Comparison of ENCODE assay signal across 17 cellular contexts in the genomic region with DNA sequence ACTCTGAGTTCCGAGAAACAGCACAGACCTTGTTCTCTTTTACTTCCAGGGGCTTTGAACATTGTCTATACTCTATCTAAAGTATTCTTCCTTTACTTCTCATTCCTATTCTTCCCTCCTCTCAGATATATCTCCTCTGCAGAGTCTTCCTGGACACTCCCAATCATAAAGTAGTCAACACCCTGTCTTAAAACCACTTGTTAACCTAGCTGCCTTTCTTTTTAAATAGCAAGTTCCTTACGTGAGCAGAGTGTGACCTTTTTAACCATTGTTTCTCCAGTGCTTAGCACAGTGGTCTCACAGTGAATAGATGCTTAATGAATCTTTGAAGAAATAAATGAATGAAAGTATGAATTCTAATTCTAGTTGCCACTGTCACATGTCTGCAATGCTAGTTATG. TPM values are rescaled to one million over a fixed set of nuclear protein-coding genes. Genes with fewer than 3 reads are reported as not detected.
DNase-seq lines count a peak whose midpoint lies in the region; ATAC-seq, FAIRE-seq and TF ChIP-seq lines count a peak whose summit lies in the region.
"Had no signal": no experiment of that assay in that cellular context is flagged by ENCODE, and none has a peak within 500 bp of the region (broad histone marks: within the 10 kb centered on the region; RNA-seq: fewer than 3 reads in every experiment).

No MANE protein-coding gene starts in this region.

- H2AK5ac ChIP-seq in mesenchymal stem cell (ENCODE audit: low read length, severe bottlenecking) = no peak overlapping the region

- no peaks in the 10 kb centered on the region for H3K9me3 Mint-ChIP-seq in activated T-cell treated with anti-CD3 and anti-CD28 coated beads, Interleukin-2, amount 50 U/mL, for 72 hours
- H3K9me3 Mint-ChIP-seq in effector memory CD8-positive, alpha-beta T cell = peaks cover 0 to 1% of the 10 kb centered on the region in 2 donors
- H3K9me3 Mint-ChIP-seq in naive thymus-derived CD4-positive, alpha-beta T cell = no peaks in the 10 kb centered on the region
- no peaks in the 10 kb centered on the region for H3K9me3 Mint-ChIP-seq in stimulated activated effector memory CD8-positive, alpha-beta T cell treated with anti-CD3 and anti-CD28 coated beads, Interleukin-12 subunit alpha, Interleukin-12 subunit beta, amount 100 ng/mL, for 72 hours
- H3K9me3 Mint-ChIP-seq: CD4-positive, CD25-positive, alpha-beta regulatory T cell; IgD-negative memory B cell had no signal

- no peak overlapping the region for H3K4ac ChIP-seq in mesenchymal stem cell (ENCODE audit: low read depth in 1 of 2, low read length in 2 of 2)

- peaks cover 13% of the 10 kb centered on the region for H3K4me1 Mint-ChIP-seq in activated T-cell treated with anti-CD3 and anti-CD28 coated beads, Interleukin-2, amount 50 U/mL, for 72 hours (ENCODE audit: low read depth)
- peaks cover 7 to 38% of the 10 kb centered on the region in 2 donors for H3K4me1 Mint-ChIP-seq in effector memory CD8-positive, alpha-beta T cell (ENCODE audit: low read depth in 2 of 2)
- H3K4me1 Mint-ChIP-seq in naive thymus-derived CD4-positive, alpha-beta T cell = peaks cover 0 to 37% (median 23%) of the 10 kb centered on the region in 7 donors
- peaks cover 9% of the 10 kb centered on the region for H3K4me1 Mint-ChIP-seq in stimulated activated effector memory CD8-positive, alpha-beta T cell treated with anti-CD3 and anti-CD28 coated beads, Interleukin-12 subunit alpha, Interleukin-12 subunit beta, amount 100 ng/mL, for 72 hours

- no peak overlapping the region for H2BK15ac ChIP-seq in mesenchymal stem cell (ENCODE audit: low read depth, poor library complexity, severe bottlenecking)

- H3K4me1 ChIP-seq in naive thymus-derived CD4-positive, alpha-beta T cell (ENCODE audit: control insufficient read depth in 2 of 2, insufficient read depth in 2 of 2, low read length in 2 of 2) = peaks cover 0 to 6% of the 10 kb centered on the region in 2 donors
- H3K4me1 ChIP-seq in mesenchymal stem cell (ENCODE audit: control insufficient read depth, insufficient read depth, low read depth, low read length) = no peaks in the 10 kb centered on the region
- H3K4me1 ChIP-seq: HAP-1 had no signal

- 92% methylated on average over 2 of the region's 2 CpGs for WGBS in mesenchymal stem cell

- H2BK120ac ChIP-seq in mesenchymal stem cell (ENCODE audit: low read depth, low read length) = no peak overlapping the region

- no peak overlapping the region for H4K91ac ChIP-seq in mesenchymal stem cell (ENCODE audit: low read length)

- H3K79me1 ChIP-seq in mesenchymal stem cell (replicated peaks; ENCODE audit: low read length, poor library complexity, severe bottlenecking) = no peaks in the 10 kb centered on the region

- H3K4me2 ChIP-seq in mesenchymal stem cell (ENCODE audit: low read length, poor library complexity, severe bottlenecking) = no peak overlapping the region

- no peak overlapping the region for H2AFZ ChIP-seq in mesenchymal stem cell (ENCODE audit: low read depth, low read length)
- H2AFZ ChIP-seq: GM23248 had no signal

- no peak overlapping the region for H4K8ac ChIP-seq in mesenchymal stem cell (ENCODE audit: low read length)

- FAIRE-seq in D721Med (lab: Jason Lieb, UNC) = no peak
- FAIRE-seq: HepG2 had no signal

- POLR2A ChIA-PET in naive thymus-derived CD4-positive, alpha-beta T cell (lab: Charles Lee) = no interaction called here

- ATAC-seq in activated T-cell treated with anti-CD3 and anti-CD28 coated beads, Interleukin-2, amount 50 U/mL, for 72 hours (replicated peaks in 1 of 2) = no peak
- ATAC-seq in effector memory CD8-positive, alpha-beta T cell (replicated peaks) = peak; percentile 91
- peak; percentile 64 for ATAC-seq in naive thymus-derived CD4-positive, alpha-beta T cell
- ATAC-seq in stimulated activated effector memory CD8-positive, alpha-beta T cell treated with anti-CD3 and anti-CD28 coated beads, Interleukin-12 subunit alpha, Interleukin-12 subunit beta, amount 100 ng/mL, for 72 hours = no peak
- ATAC-seq in GM18909 (IDR thresholded peaks at IDR 0.05; ENCODE audit: poor library complexity, unreplicated experiment) = no peak
- ATAC-seq: HepG2 had no signal

- no peak for DNase-seq in activated T-cell treated with anti-CD3 and anti-CD28 coated beads, Interleukin-2, amount 50 U/mL, for 72 hours
- DNase-seq in activated T-cell treated with anti-CD3 and anti-CD28 coated beads, Interleukin-2, amount 50 U/mL, for 48 hours = no peak
- DNase-seq in effector memory CD8-positive, alpha-beta T cell = no peak
- DNase-seq in naive thymus-derived CD4-positive, alpha-beta T cell = no peak
- DNase-seq in stimulated activated effector memory CD8-positive, alpha-beta T cell treated with anti-CD3 and anti-CD28 coated beads, Interleukin-12 subunit alpha, Interleukin-12 subunit beta, amount 100 ng/mL, for 72 hours (ENCODE audit: low spot score in 2 of 2) = no peak
- DNase-seq in mesenchymal stem cell = no peak
- no peak for DNase-seq in D721Med (ENCODE audit: insufficient read length, low spot score)
- DNase-seq: BE2C; C1 segment of cervical spinal cord; CD4-positive, CD25-positive, alpha-beta regulatory T cell; DMS79 treated with DMSO at 0.1 percent for 48 hours; GF-D8; GM23248 had no signal

- H3K14ac ChIP-seq in mesenchymal stem cell (ENCODE audit: low read length in 2 of 2) = no peak overlapping the region

- CTCF ChIA-PET in naive thymus-derived CD4-positive, alpha-beta T cell (lab: Charles Lee) = no interaction called here

- no peak overlapping the region for H3K18ac ChIP-seq in mesenchymal stem cell (ENCODE audit: low read depth in 1 of 2, low read length in 2 of 2)

- no peak overlapping the region for H3K23ac ChIP-seq in mesenchymal stem cell (ENCODE audit: low read length in 2 of 2)

- no peaks in the 10 kb centered on the region for H3K9me3 ChIP-seq in naive thymus-derived CD4-positive, alpha-beta T cell (ENCODE audit: control insufficient read depth in 2 of 3, low read length in 3 of 3)
- H3K9me3 ChIP-seq in mesenchymal stem cell (ENCODE audit: control insufficient read depth, low read length) = no peaks in the 10 kb centered on the region
- H3K9me3 ChIP-seq: BE2C, HAP-1 had no signal

- intact Hi-C loops in naive thymus-derived CD4-positive, alpha-beta T cell (cut with micrococcal nuclease) = no loop called here

- TF ChIP-seq CTCF in D721Med (IDR thresholded peaks at IDR 0.05; ENCODE audit: insufficient read depth, missing control alignments) = no peak

- H3K36me3 ChIP-seq in naive thymus-derived CD4-positive, alpha-beta T cell (ENCODE audit: control insufficient read depth in 2 of 3, insufficient read depth in 3 of 3, low read length in 3 of 3) = peaks cover 0 to 12% (median 0%) of the 10 kb centered on the region in 3 experiments
- H3K36me3 ChIP-seq in mesenchymal stem cell (ENCODE audit: control insufficient read depth in 1 of 2, insufficient read depth in 2 of 2, low read depth in 1 of 2, low read length in 2 of 2) = peaks cover 5 to 27% of the 10 kb centered on the region in 2 experiments
- H3K36me3 ChIP-seq: BE2C, HAP-1 had no signal

- H2BK5ac ChIP-seq in mesenchymal stem cell (ENCODE audit: low read depth, low read length, poor library complexity, severe bottlenecking) = no peak overlapping the region

- no peaks in the 10 kb centered on the region for H3K27me3 ChIP-seq in naive thymus-derived CD4-positive, alpha-beta T cell (ENCODE audit: control insufficient read depth in 2 of 2, insufficient read depth in 2 of 2, low read length in 2 of 2)
- H3K27me3 ChIP-seq in mesenchymal stem cell (ENCODE audit: control insufficient read depth in 1 of 2, insufficient read depth in 1 of 2, low read length in 2 of 2) = no peaks in the 10 kb centered on the region
- H3K27me3 ChIP-seq: BE2C had no signal

- H3K36me3 Mint-ChIP-seq in activated T-cell treated with anti-CD3 and anti-CD28 coated beads, Interleukin-2, amount 50 U/mL, for 72 hours (ENCODE audit: insufficient read depth in 2 of 2) = peaks cover 2 to 7% of the 10 kb centered on the region in 2 donors
- H3K36me3 Mint-ChIP-seq in effector memory CD8-positive, alpha-beta T cell (ENCODE audit: insufficient read depth) = peaks cover 37% of the 10 kb centered on the region
- peaks cover 4 to 37% (median 16%) of the 10 kb centered on the region in 5 donors for H3K36me3 Mint-ChIP-seq in naive thymus-derived CD4-positive, alpha-beta T cell
- peaks cover 63% of the 10 kb centered on the region for H3K36me3 Mint-ChIP-seq in stimulated activated effector memory CD8-positive, alpha-beta T cell treated with anti-CD3 and anti-CD28 coated beads, Interleukin-12 subunit alpha, Interleukin-12 subunit beta, amount 100 ng/mL, for 72 hours

- no peak overlapping the region for H3K4me3 Mint-ChIP-seq in activated T-cell treated with anti-CD3 and anti-CD28 coated beads, Interleukin-2, amount 50 U/mL, for 72 hours
- H3K4me3 Mint-ChIP-seq in effector memory CD8-positive, alpha-beta T cell = peak overlapping the region; percentile 3 to 62
- H3K4me3 Mint-ChIP-seq in naive thymus-derived CD4-positive, alpha-beta T cell = peak overlapping the region in 1 of 10 donors; percentile 1
- no peak overlapping the region for H3K4me3 Mint-ChIP-seq in stimulated activated effector memory CD8-positive, alpha-beta T cell treated with anti-CD3 and anti-CD28 coated beads, Interleukin-12 subunit alpha, Interleukin-12 subunit beta, amount 100 ng/mL, for 72 hours
- H3K4me3 Mint-ChIP-seq: CD4-positive, CD25-positive, alpha-beta regulatory T cell; IgD-negative memory B cell had no signal

- H3K4me3 ChIP-seq in naive thymus-derived CD4-positive, alpha-beta T cell (ENCODE audit: low read length) = no peak overlapping the region
- H3K4me3 ChIP-seq in mesenchymal stem cell (ENCODE audit: insufficient read depth in 1 of 2, low read depth in 1 of 2, low read length in 2 of 2) = no peak overlapping the region
- H3K4me3 ChIP-seq: GM23248, HAP-1 had no signal

- no peak overlapping the region for H2BK12ac ChIP-seq in mesenchymal stem cell (ENCODE audit: low read length in 2 of 2)

- peak overlapping the region; percentile 12 for H3K27ac Mint-ChIP-seq in activated T-cell treated with anti-CD3 and anti-CD28 coated beads, Interleukin-2, amount 50 U/mL, for 72 hours
- peak overlapping the region; percentile 24 to 90 for H3K27ac Mint-ChIP-seq in effector memory CD8-positive, alpha-beta T cell
- peak overlapping the region in 3 of 9 donors; percentile 4 to 30 (median 4) for H3K27ac Mint-ChIP-seq in naive thymus-derived CD4-positive, alpha-beta T cell
- peak overlapping the region; percentile 32 for H3K27ac Mint-ChIP-seq in stimulated activated effector memory CD8-positive, alpha-beta T cell treated with anti-CD3 and anti-CD28 coated beads, Interleukin-12 subunit alpha, Interleukin-12 subunit beta, amount 100 ng/mL, for 72 hours
- H3K27ac Mint-ChIP-seq: IgD-negative memory B cell had no signal

- no peak overlapping the region for H3K9ac ChIP-seq in mesenchymal stem cell (ENCODE audit: low read length)
- H3K9ac ChIP-seq: GM23248 had no signal

- H3K27ac ChIP-seq in naive thymus-derived CD4-positive, alpha-beta T cell (ENCODE audit: low read depth, low read length) = no peak overlapping the region
- no peak overlapping the region for H3K27ac ChIP-seq in mesenchymal stem cell (ENCODE audit: low read length, poor library complexity, severe bottlenecking)
- H3K27ac ChIP-seq: GM23248 had no signal

- no peaks in the 10 kb centered on the region for H3K27me3 Mint-ChIP-seq in activated T-cell treated with anti-CD3 and anti-CD28 coated beads, Interleukin-2, amount 50 U/mL, for 72 hours (ENCODE audit: low read depth)
- no peaks in the 10 kb centered on the region for H3K27me3 Mint-ChIP-seq in effector memory CD8-positive, alpha-beta T cell
- H3K27me3 Mint-ChIP-seq in naive thymus-derived CD4-positive, alpha-beta T cell = no peaks in the 10 kb centered on the region
- H3K27me3 Mint-ChIP-seq: CD4-positive, CD25-positive, alpha-beta regulatory T cell; IgD-negative memory B cell had no signal

RNA-seq across cellular contexts. Expression of a gene that starts 47.4 kb away (rescaled TPM):
- total RNA-seq in activated T-cell treated with anti-CD3 and anti-CD28 coated beads, Interleukin-2, amount 50 U/mL, for 72 hours = 10 to 100 TPM; 25.5 to 29.3 TPM
- 10 to 100 TPM; 14.3 to 31.5 (median 17.1) TPM for total RNA-seq in naive thymus-derived CD4-positive, alpha-beta T cell
- polyA plus RNA-seq in naive thymus-derived CD4-positive, alpha-beta T cell = 10 to 100 TPM; 25.0 to 40.8 TPM
- 66.3 TPM for polyA plus RNA-seq in mesenchymal stem cell (2013, experiment 1 of 2)
- polyA plus RNA-seq in mesenchymal stem cell (2013, experiment 2 of 2) = 75.4 TPM

RNA-seq across cellular contexts. Expression of a gene that starts 47.4 kb away (rescaled TPM):
- 10 to 100 TPM; 38.6 to 44.1 TPM for total RNA-seq in activated T-cell treated with anti-CD3 and anti-CD28 coated beads, Interleukin-2, amount 50 U/mL, for 72 hours
- 10 to 100 TPM in 1 of 5 experiments, 1 to 10 TPM in 4; 3.6 to 36.6 (median 6.0) TPM for total RNA-seq in naive thymus-derived CD4-positive, alpha-beta T cell
- 1 to 10 TPM; 1.8 to 3.8 TPM for polyA plus RNA-seq in naive thymus-derived CD4-positive, alpha-beta T cell
- 9.8 TPM for polyA plus RNA-seq in mesenchymal stem cell (2013, experiment 1 of 2)
- polyA plus RNA-seq in mesenchymal stem cell (2013, experiment 2 of 2) = 10.4 TPM

Comparison
In these comparisons a context has a peak if more than half of its experiments do, and no peak if none do; other contexts are left out.
1. ATAC-seq: peak in effector memory CD8-positive, alpha-beta T cell (single experiment) and naive thymus-derived CD4-positive, alpha-beta T cell (single experiment); none in activated T-cell treated with anti-CD3 and anti-CD28 coated beads, Interleukin-2, amount 50 U/mL, for 72 hours (0 of 2), stimulated activated effector memory CD8-positive, alpha-beta T cell treated with anti-CD3 and anti-CD28 coated beads, Interleukin-12 subunit alpha, Interleukin-12 subunit beta, amount 100 ng/mL, for 72 hours (single experiment) and GM18909 (single experiment).
2. H3K4me3 Mint-ChIP-seq: peak in effector memory CD8-positive, alpha-beta T cell (2 of 2); none in activated T-cell treated with anti-CD3 and anti-CD28 coated beads, Interleukin-2, amount 50 U/mL, for 72 hours (0 of 2) and stimulated activated effector memory CD8-positive, alpha-beta T cell treated with anti-CD3 and anti-CD28 coated beads, Interleukin-12 subunit alpha, Interleukin-12 subunit beta, amount 100 ng/mL, for 72 hours (single experiment).